Comparison of ENCODE assay signal across 19 cellular contexts in the genomic region with DNA sequence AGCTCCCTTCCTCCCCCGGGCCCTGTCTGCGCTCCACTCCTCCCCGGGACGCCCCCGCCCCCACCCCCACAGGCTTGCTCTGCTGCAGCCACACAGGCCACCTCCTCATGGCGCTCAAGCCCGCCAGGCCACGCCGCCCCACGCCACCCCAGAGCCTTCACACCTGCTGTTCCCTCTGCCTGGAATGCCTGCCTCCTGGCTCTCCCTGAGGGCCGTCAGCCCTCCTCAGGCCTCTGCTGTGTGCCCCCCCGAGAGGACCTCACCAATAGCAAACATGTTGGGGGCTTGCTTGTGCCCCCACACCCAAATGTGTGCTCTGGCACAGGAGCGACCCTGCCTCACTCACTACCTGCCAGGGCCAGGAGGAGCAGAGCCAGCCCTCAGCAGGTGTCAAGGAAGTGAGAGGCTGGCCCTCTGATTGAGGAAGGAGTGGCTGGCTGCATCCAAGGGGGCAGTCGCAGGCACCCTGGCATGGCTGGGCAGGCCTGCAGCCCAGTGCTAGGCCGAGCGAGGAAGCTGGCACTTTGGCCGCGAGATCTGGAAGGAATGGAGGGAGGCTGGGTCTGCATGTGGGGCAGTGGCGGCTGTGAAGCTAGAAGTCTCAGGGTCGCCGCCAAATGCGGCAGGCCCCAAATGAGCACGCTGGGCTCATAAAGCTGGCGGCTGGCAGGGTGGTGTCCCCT.
"Had no signal": no experiment of that assay in that cellular context is flagged by ENCODE, and none has a peak within 500 bp of the region (broad histone marks: within the 10 kb centered on the region; RNA-seq: fewer than 3 reads in every experiment).

No MANE protein-coding gene starts in this region.

- H3K27me3 ChIP-seq: adrenal gland, suprapubic skin, transverse colon had no signal

- H3K27ac Mint-ChIP-seq: activated B cell treated with CpG ODN at 0.5 μM for 24 hours; activated CD4-positive, alpha-beta T cell treated with anti-CD3 and anti-CD28 coated beads, Interleukin-2, amount 10 ng/mL, durations not matched to agents 24 days and 14 days; activated CD8-positive, alpha-beta T cell treated with anti-CD3 and anti-CD28 coated beads, Interleukin-2, amount 10 ng/mL, durations not matched to agents 7 days and 5 days; activated naive CD4-positive, alpha-beta T cell treated with anti-CD3 and anti-CD28 coated beads, Interleukin-2, amount 50 U/mL, for 72 hours; activated T-helper 1 cell treated with anti-CD3 and anti-CD28 coated beads, Interleukin-12 subunit alpha, Interleukin-12 subunit beta, Interleukin-2, Interleukin-4 antibody, amounts not matched to agents 30 ng/mL and 10 ng/mL and 1 ng/mL, durations not matched to agents 14 hours and 24 hours and 36 hours; effector memory CD8-positive, alpha-beta T cell; nephron progenitor cell; progenitor cell of endocrine pancreas; stimulated activated naive CD8-positive, alpha-beta T cell treated with anti-CD3 and anti-CD28 coated beads, Interleukin-15, Interleukin-2, amounts not matched to agents 100 ng/mL and 50 ng/mL, for 24 hours; T-helper 2 cell treated with Interferon-gamma antibody and Interleukin-4, amounts not matched to agents 5 μg/mL and 100 μg/mL, for 36 hours had no signal

- H3K4me3 ChIP-seq: adrenal gland, lung, suprapubic skin, transverse colon had no signal

- H3K36me3 ChIP-seq: adrenal gland, suprapubic skin, transverse colon had no signal

- H3K36me3 Mint-ChIP-seq: activated naive CD4-positive, alpha-beta T cell treated with anti-CD3 and anti-CD28 coated beads, Interleukin-2, amount 50 U/mL, for 72 hours had no signal

- H3K4me1 Mint-ChIP-seq: activated B cell treated with CpG ODN at 0.5 μM for 24 hours; activated CD4-positive, alpha-beta T cell treated with anti-CD3 and anti-CD28 coated beads, Interleukin-2, amount 10 ng/mL, durations not matched to agents 24 days and 14 days had no signal

- H3K27ac ChIP-seq: adrenal gland, suprapubic skin, transverse colon had no signal

- H3K9me3 ChIP-seq: adrenal gland, suprapubic skin, transverse colon had no signal

- H3K4me3 Mint-ChIP-seq: activated B cell treated with CpG ODN at 0.5 μM for 24 hours; activated CD4-positive, alpha-beta T cell treated with anti-CD3 and anti-CD28 coated beads, Interleukin-2, amount 10 ng/mL, durations not matched to agents 24 days and 14 days; activated CD8-positive, alpha-beta T cell treated with anti-CD3 and anti-CD28 coated beads, Interleukin-2, amount 10 ng/mL, durations not matched to agents 7 days and 5 days; activated T-helper 1 cell treated with anti-CD3 and anti-CD28 coated beads, Interleukin-12 subunit alpha, Interleukin-12 subunit beta, Interleukin-2, Interleukin-4 antibody, amounts not matched to agents 30 ng/mL and 10 ng/mL and 1 ng/mL, durations not matched to agents 14 hours and 24 hours and 36 hours; effector memory CD8-positive, alpha-beta T cell; nephron progenitor cell; stimulated activated naive CD8-positive, alpha-beta T cell treated with anti-CD3 and anti-CD28 coated beads, Interleukin-15, Interleukin-2, amounts not matched to agents 100 ng/mL and 50 ng/mL, for 24 hours; T-helper 2 cell treated with Interferon-gamma antibody and Interleukin-4, amounts not matched to agents 5 μg/mL and 100 μg/mL, for 36 hours had no signal

- H3K4me1 ChIP-seq: transverse colon had no signal

- H3K9me3 Mint-ChIP-seq: activated B cell treated with CpG ODN at 0.5 μM for 24 hours; activated CD4-positive, alpha-beta T cell treated with anti-CD3 and anti-CD28 coated beads, Interleukin-2, amount 10 ng/mL, durations not matched to agents 24 days and 14 days; activated naive CD4-positive, alpha-beta T cell treated with anti-CD3 and anti-CD28 coated beads, Interleukin-2, amount 50 U/mL, for 72 hours; activated T-helper 1 cell treated with anti-CD3 and anti-CD28 coated beads, Interleukin-12 subunit alpha, Interleukin-12 subunit beta, Interleukin-2, Interleukin-4 antibody, amounts not matched to agents 30 ng/mL and 10 ng/mL and 1 ng/mL, durations not matched to agents 14 hours and 24 hours and 36 hours; effector memory CD8-positive, alpha-beta T cell; nephron progenitor cell; stimulated activated naive CD8-positive, alpha-beta T cell treated with anti-CD3 and anti-CD28 coated beads, Interleukin-15, Interleukin-2, amounts not matched to agents 100 ng/mL and 50 ng/mL, for 24 hours; T-helper 2 cell treated with Interferon-gamma antibody and Interleukin-4, amounts not matched to agents 5 μg/mL and 100 μg/mL, for 36 hours had no signal

- DNase-seq: activated B cell treated with CpG ODN at 0.5 μM for 24 hours; activated CD4-positive, alpha-beta T cell treated with anti-CD3 and anti-CD28 coated beads, Interleukin-2, amount 10 ng/mL, durations not matched to agents 24 days and 14 days; activated CD8-positive, alpha-beta T cell treated with anti-CD3 and anti-CD28 coated beads, Interleukin-2, amount 10 ng/mL, durations not matched to agents 7 days and 5 days; activated gamma-delta T cell treated with Interleukin-2 at 50 U/mL for 16 hours; adrenal gland; effector memory CD8-positive, alpha-beta T cell; hypothalamus; midbrain; nephron progenitor cell; stimulated activated CD4-positive, alpha-beta T cell treated with anti-CD3 and anti-CD28 coated beads, Interleukin-12 subunit alpha, Interleukin-12 subunit beta, amount 100 ng/mL, for 4 hours; stimulated activated CD4-positive, alpha-beta T cell treated with anti-CD3 and anti-CD28 coated beads, Interleukin-1b, Interleukin-23, amount 100 ng/mL, for 48 hours; transverse colon had no signal

- H3K27me3 Mint-ChIP-seq: stimulated activated naive CD8-positive, alpha-beta T cell treated with anti-CD3 and anti-CD28 coated beads, Interleukin-15, Interleukin-2, amounts not matched to agents 100 ng/mL and 50 ng/mL, for 24 hours had no signal
